Comparison of ENCODE assay signal across 8 cellular contexts in genomic region chr19:41753936-41754529, GRCh38. TPM values are rescaled to one million over a fixed set of nuclear protein-coding genes. Genes with fewer than 3 reads are reported as not detected.
DNase-seq lines count a peak whose midpoint lies in the region; ATAC-seq and TF ChIP-seq lines count a peak whose summit lies in the region.

No MANE protein-coding gene starts in this region.

- H3K36me3 ChIP-seq in CD8-positive, alpha-beta T cell (ENCODE audit: insufficient read depth, low read length): no peaks in the 10 kb centered on the region
- H3K36me3 ChIP-seq in left ventricle myocardium inferior: no peaks in the 10 kb centered on the region

- H3K27ac ChIP-seq in CD8-positive, alpha-beta T cell (ENCODE audit: low read depth, low read length): no peak overlapping the region
- H3K27ac ChIP-seq in left ventricle myocardium inferior (replicated peaks): no peak overlapping the region

- no peak overlapping the region for H3K4me3 Mint-ChIP-seq in CD8-positive, alpha-beta T cell

- peak; percentile 69 for TF ChIP-seq CTCF in CD8-positive, alpha-beta T cell (IDR thresholded peaks at IDR 0.05)
- peak; percentile 72 for TF ChIP-seq CTCF in left ventricle myocardium inferior (IDR thresholded peaks at IDR 0.05; ENCODE audit: borderline replicate concordance)

- no peaks in the 10 kb centered on the region for H3K9me3 ChIP-seq in CD8-positive, alpha-beta T cell (ENCODE audit: low read length)
- H3K9me3 ChIP-seq in left ventricle myocardium inferior (replicated peaks): no peaks in the 10 kb centered on the region

- peak; percentile 94 for ATAC-seq in CD8-positive, alpha-beta T cell
- peak; percentile 60 for ATAC-seq in HG03354 (IDR thresholded peaks at IDR 0.05; ENCODE audit: poor library complexity, severe bottlenecking, unreplicated experiment)
- no peak for ATAC-seq in GM18870 (IDR thresholded peaks at IDR 0.05; ENCODE audit: unreplicated experiment)

- H3K9me3 Mint-ChIP-seq in CD8-positive, alpha-beta T cell: no peaks in the 10 kb centered on the region

- intact Hi-C loops in CD8-positive, alpha-beta T cell (cut with DNase I, micrococcal nuclease): loop anchor here (1.0 to 2.0 kb wide), 3 partner anchors 23 to 67 kb away; no protein-coding TSS in a partner anchor
- intact Hi-C loops in left ventricle myocardium inferior (cut with micrococcal nuclease): no loop called here

- CTCF ChIA-PET in CD8-positive, alpha-beta T cell (lab: Charles Lee): interaction anchor here (1.0 to 16.1 kb wide), 21 partner anchors 9 to 114 kb away, joined by 3 to 312 read pairs (median 6); partner anchors contain the start of gene CEACAM3

- H3K4me1 ChIP-seq in CD8-positive, alpha-beta T cell (ENCODE audit: insufficient read depth, low read length): no peaks in the 10 kb centered on the region
- peaks cover 4% of the 10 kb centered on the region for H3K4me1 ChIP-seq in left ventricle myocardium inferior

- H3K36me3 Mint-ChIP-seq in CD8-positive, alpha-beta T cell: no peaks in the 10 kb centered on the region

- H3K4me3 ChIP-seq in CD8-positive, alpha-beta T cell (ENCODE audit: low read depth, low read length): no peak overlapping the region
- no peak overlapping the region for H3K4me3 ChIP-seq in left ventricle myocardium inferior

- no peaks in the 10 kb centered on the region for H3K27me3 ChIP-seq in CD8-positive, alpha-beta T cell (ENCODE audit: insufficient read depth, low read length)
- H3K27me3 ChIP-seq in left ventricle myocardium inferior (ENCODE audit: low read depth): peaks cover 53% of the 10 kb centered on the region

- DNase-seq in CD8-positive, alpha-beta T cell: peak; percentile 46 to 78 (median 69)
- peak; percentile 10 for DNase-seq in SHP77 treated with DMSO at 0.1 percent for 48 hours (lab: John Stamatoyannopoulos, UW)
- peak; percentile 87 for DNase-seq in activated effector memory CD4-positive, alpha-beta T cell treated with anti-CD3 and anti-CD28 coated beads, Interleukin-2, amount 50 U/mL, for 16 hours
- DNase-seq in left ventricle myocardium inferior: no peak
- DNase-seq in stimulated activated CD4-positive, alpha-beta T cell treated with anti-CD3 and anti-CD28 coated beads, Interleukin-15, amount 100 ng/mL, for 1 hour (ENCODE audit: low read depth in 1 of 2, low spot score in 1 of 2): peak; percentile 31 to 34
- DNase-seq in mesenteric fat pad (ENCODE audit: low spot score): no peak

- peaks cover 31% of the 10 kb centered on the region for H3K27me3 Mint-ChIP-seq in CD8-positive, alpha-beta T cell (ENCODE audit: low read depth)

- POLR2A ChIA-PET in CD8-positive, alpha-beta T cell (lab: Charles Lee): interaction anchor here (1.1 kb wide), 1 partner anchor 31 kb away, joined by 4 read pairs; no protein-coding TSS in a partner anchor

- no peak overlapping the region for H3K27ac Mint-ChIP-seq in CD8-positive, alpha-beta T cell

- H3K4me1 Mint-ChIP-seq in CD8-positive, alpha-beta T cell (ENCODE audit: low read depth): peaks cover 3% of the 10 kb centered on the region

RNA-seq across cellular contexts. Expression of gene CEACAM6, which starts 1.3 kb away (rescaled TPM):
- not detected for total RNA-seq in CD8-positive, alpha-beta T cell
- total RNA-seq in left ventricle myocardium inferior: 0.11 TPM
- total RNA-seq in mesenteric fat pad: 0.22 TPM

RNA-seq across cellular contexts. Expression of gene CEACAM3, which starts 42.4 kb away (rescaled TPM):
- not detected for total RNA-seq in CD8-positive, alpha-beta T cell
- total RNA-seq in left ventricle myocardium inferior (not detected), mesenteric fat pad (1.6 TPM)

RNA-seq across cellular contexts. Expression of gene CEACAM5, which starts 45.6 kb away (rescaled TPM):
- total RNA-seq in CD8-positive, alpha-beta T cell: not detected
- total RNA-seq in left ventricle myocardium inferior: 0.19 TPM
- 0.35 TPM for total RNA-seq in mesenteric fat pad

Comparison
In these comparisons a context has a peak if more than half of its experiments do, and no peak if none do; other contexts are left out.
1. DNase-seq: peak in CD8-positive, alpha-beta T cell (7 of 7), SHP77 treated with DMSO at 0.1 percent for 48 hours (single experiment), activated effector memory CD4-positive, alpha-beta T cell treated with anti-CD3 and anti-CD28 coated beads, Interleukin-2, amount 50 U/mL, for 16 hours (single experiment) and stimulated activated CD4-positive, alpha-beta T cell treated with anti-CD3 and anti-CD28 coated beads, Interleukin-15, amount 100 ng/mL, for 1 hour (2 of 2); none in left ventricle myocardium inferior (single experiment) and mesenteric fat pad (single experiment).